In genomic region chr11:19959697-19960096, GRCh38 we compare ENCODE assay signal across 3 cellular contexts.
TF ChIP-seq lines count a peak whose summit lies in the region.

No MANE protein-coding gene starts in this region.

TF ChIP-seq in GM23338, 12 proteins besides CTCF, POLR2A, EP300 and RAD21 (continues in another document):
- TF ChIP-seq ZNF331 (CRISPR knock-in tag; IDR thresholded peaks at IDR 0.05; ENCODE audit: low read depth) (no peak), JUNB (IDR thresholded peaks at IDR 0.05; ENCODE audit: unreplicated experiment) (no peak), POLR2AphosphoS5 (IDR thresholded peaks at IDR 0.05; ENCODE audit: low read depth) (no peak), NANOG (IDR thresholded peaks at IDR 0.05; ENCODE audit: borderline replicate concordance) (no peak), EZH2phosphoT487 (IDR thresholded peaks at IDR 0.05; ENCODE audit: unreplicated experiment) (no peak)
- TF ChIP-seq, protein P1, sequence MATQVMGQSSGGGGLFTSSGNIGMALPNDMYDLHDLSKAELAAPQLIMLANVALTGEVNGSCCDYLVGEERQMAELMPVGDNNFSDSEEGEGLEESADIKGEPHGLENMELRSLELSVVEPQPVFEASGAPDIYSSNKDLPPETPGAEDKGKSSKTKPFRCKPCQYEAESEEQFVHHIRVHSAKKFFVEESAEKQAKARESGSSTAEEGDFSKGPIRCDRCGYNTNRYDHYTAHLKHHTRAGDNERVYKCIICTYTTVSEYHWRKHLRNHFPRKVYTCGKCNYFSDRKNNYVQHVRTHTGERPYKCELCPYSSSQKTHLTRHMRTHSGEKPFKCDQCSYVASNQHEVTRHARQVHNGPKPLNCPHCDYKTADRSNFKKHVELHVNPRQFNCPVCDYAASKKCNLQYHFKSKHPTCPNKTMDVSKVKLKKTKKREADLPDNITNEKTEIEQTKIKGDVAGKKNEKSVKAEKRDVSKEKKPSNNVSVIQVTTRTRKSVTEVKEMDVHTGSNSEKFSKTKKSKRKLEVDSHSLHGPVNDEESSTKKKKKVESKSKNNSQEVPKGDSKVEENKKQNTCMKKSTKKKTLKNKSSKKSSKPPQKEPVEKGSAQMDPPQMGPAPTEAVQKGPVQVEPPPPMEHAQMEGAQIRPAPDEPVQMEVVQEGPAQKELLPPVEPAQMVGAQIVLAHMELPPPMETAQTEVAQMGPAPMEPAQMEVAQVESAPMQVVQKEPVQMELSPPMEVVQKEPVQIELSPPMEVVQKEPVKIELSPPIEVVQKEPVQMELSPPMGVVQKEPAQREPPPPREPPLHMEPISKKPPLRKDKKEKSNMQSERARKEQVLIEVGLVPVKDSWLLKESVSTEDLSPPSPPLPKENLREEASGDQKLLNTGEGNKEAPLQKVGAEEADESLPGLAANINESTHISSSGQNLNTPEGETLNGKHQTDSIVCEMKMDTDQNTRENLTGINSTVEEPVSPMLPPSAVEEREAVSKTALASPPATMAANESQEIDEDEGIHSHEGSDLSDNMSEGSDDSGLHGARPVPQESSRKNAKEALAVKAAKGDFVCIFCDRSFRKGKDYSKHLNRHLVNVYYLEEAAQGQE (IDR thresholded peaks at IDR 0.05; ENCODE audit: unreplicated experiment), result no peak

TF ChIP-seq in K562, 482 proteins besides CTCF, POLR2A, EP300 and RAD21:
- TF ChIP-seq ZNF431 (CRISPR knock-in tag; IDR thresholded peaks at IDR 0.05) (no peak), SRSF9 (IDR thresholded peaks at IDR 0.05; ENCODE audit: borderline replicate concordance, low read depth, low read length) (no peak), BMI1 (IDR thresholded peaks at IDR 0.05; ENCODE audit: low read length) (no peak), FOXA3 (CRISPR knock-in tag; conservative IDR thresholded peaks at IDR 0.05 in 1 of 2, IDR thresholded peaks at IDR 0.05 in 1 of 2) (no peak), ATF7 (IDR thresholded peaks at IDR 0.05) (no peak), ZNF24 (IDR thresholded peaks at IDR 0.05) (no peak), ZFP36 (IDR thresholded peaks at IDR 0.05; ENCODE audit: low read depth, low read length, partially characterized antibody) (no peak), MITF (IDR thresholded peaks at IDR 0.05) (no peak)
- TF ChIP-seq, protein P2, sequence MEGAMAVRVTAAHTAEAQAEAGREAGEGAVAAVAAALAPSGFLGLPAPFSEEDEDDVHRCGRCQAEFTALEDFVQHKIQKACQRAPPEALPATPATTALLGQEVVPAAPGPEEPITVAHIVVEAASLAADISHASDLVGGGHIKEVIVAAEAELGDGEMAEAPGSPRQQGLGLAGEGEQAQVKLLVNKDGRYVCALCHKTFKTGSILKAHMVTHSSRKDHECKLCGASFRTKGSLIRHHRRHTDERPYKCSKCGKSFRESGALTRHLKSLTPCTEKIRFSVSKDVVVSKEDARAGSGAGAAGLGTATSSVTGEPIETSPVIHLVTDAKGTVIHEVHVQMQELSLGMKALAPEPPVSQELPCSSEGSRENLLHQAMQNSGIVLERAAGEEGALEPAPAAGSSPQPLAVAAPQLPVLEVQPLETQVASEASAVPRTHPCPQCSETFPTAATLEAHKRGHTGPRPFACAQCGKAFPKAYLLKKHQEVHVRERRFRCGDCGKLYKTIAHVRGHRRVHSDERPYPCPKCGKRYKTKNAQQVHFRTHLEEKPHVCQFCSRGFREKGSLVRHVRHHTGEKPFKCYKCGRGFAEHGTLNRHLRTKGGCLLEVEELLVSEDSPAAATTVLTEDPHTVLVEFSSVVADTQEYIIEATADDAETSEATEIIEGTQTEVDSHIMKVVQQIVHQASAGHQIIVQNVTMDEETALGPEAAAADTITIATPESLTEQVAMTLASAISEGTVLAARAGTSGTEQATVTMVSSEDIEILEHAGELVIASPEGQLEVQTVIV (CRISPR knock-in tag; IDR thresholded peaks at IDR 0.05; ENCODE audit: borderline replicate concordance), result no peak
- TF ChIP-seq, protein P3, sequence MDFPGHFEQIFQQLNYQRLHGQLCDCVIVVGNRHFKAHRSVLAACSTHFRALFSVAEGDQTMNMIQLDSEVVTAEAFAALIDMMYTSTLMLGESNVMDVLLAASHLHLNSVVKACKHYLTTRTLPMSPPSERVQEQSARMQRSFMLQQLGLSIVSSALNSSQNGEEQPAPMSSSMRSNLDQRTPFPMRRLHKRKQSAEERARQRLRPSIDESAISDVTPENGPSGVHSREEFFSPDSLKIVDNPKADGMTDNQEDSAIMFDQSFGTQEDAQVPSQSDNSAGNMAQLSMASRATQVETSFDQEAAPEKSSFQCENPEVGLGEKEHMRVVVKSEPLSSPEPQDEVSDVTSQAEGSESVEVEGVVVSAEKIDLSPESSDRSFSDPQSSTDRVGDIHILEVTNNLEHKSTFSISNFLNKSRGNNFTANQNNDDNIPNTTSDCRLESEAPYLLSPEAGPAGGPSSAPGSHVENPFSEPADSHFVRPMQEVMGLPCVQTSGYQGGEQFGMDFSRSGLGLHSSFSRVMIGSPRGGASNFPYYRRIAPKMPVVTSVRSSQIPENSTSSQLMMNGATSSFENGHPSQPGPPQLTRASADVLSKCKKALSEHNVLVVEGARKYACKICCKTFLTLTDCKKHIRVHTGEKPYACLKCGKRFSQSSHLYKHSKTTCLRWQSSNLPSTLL (IDR thresholded peaks at IDR 0.05), result no peak
- TF ChIP-seq, protein P4, sequence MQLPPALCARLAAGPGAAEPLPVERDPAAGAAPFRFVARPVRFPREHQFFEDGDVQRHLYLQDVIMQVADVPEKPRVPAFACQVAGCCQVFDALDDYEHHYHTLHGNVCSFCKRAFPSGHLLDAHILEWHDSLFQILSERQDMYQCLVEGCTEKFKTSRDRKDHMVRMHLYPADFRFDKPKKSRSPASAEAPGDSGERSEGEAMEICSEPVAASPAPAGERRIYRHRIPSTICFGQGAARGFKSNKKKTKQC (CRISPR knock-in tag; IDR thresholded peaks at IDR 0.05), result no peak
- TF ChIP-seq, protein P5, sequence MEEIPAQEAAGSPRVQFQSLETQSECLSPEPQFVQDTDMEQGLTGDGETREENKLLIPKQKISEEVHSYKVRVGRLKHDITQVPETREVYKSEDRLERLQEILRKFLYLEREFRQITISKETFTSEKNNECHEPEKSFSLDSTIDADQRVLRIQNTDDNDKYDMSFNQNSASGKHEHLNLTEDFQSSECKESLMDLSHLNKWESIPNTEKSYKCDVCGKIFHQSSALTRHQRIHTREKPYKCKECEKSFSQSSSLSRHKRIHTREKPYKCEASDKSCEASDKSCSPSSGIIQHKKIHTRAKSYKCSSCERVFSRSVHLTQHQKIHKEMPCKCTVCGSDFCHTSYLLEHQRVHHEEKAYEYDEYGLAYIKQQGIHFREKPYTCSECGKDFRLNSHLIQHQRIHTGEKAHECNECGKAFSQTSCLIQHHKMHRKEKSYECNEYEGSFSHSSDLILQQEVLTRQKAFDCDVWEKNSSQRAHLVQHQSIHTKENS (CRISPR knock-in tag; IDR thresholded peaks at IDR 0.05), result no peak
TF ChIP-seq in K562: peak in this region for 0.

TF ChIP-seq in SK-N-SH, 30 proteins besides CTCF, POLR2A, EP300 and RAD21:
- TF ChIP-seq GATA2 (CRISPR knock-in tag; IDR thresholded peaks at IDR 0.05) (no peak), MXI1 (IDR thresholded peaks at IDR 0.05; ENCODE audit: low read depth, low read length) (no peak), MEF2A (IDR thresholded peaks at IDR 0.05; ENCODE audit: borderline replicate concordance, low read depth) (no peak), FOXM1 (IDR thresholded peaks at IDR 0.05; ENCODE audit: low read depth) (no peak), PBX3 (IDR thresholded peaks at IDR 0.05) (no peak), YY1 (IDR thresholded peaks at IDR 0.05; ENCODE audit: low read depth) (no peak), FOSL2 (IDR thresholded peaks at IDR 0.05; ENCODE audit: borderline replicate concordance, low read depth) (no peak), CHD2 (IDR thresholded peaks at IDR 0.05; ENCODE audit: low read length, partially characterized antibody) (no peak), TAF1 (IDR thresholded peaks at IDR 0.05; ENCODE audit: borderline replicate concordance, low read depth, low read length) (no peak), POLR2AphosphoS5 (IDR thresholded peaks at IDR 0.05; ENCODE audit: low read depth, low read length) (no peak), IRF3 (IDR thresholded peaks at IDR 0.05; ENCODE audit: low read depth, low read length) (no peak), NFIC (IDR thresholded peaks at IDR 0.05; ENCODE audit: borderline replicate concordance) (no peak), ZBTB33 (IDR thresholded peaks at IDR 0.05; ENCODE audit: borderline replicate concordance, low read depth) (no peak), SIN3A (IDR thresholded peaks at IDR 0.05; ENCODE audit: borderline replicate concordance, low read depth, low read length) (no peak), JUND (IDR thresholded peaks at IDR 0.05) (no peak), GABPA (IDR thresholded peaks at IDR 0.05; ENCODE audit: low read depth) (no peak), USF2 (IDR thresholded peaks at IDR 0.05; ENCODE audit: borderline replicate concordance, low read depth, low read length) (no peak), TEAD4 (IDR thresholded peaks at IDR 0.05; ENCODE audit: borderline replicate concordance, insufficient read depth) (no peak)
